ENCODE assay signal across 8 cellular contexts in genomic region chr15:90902996-90903732, GRCh38. TPM values are rescaled to one million over a fixed set of nuclear protein-coding genes. Genes with fewer than 3 reads are reported as not detected.
DNase-seq lines count a peak whose midpoint lies in the region; ATAC-seq and TF ChIP-seq lines count a peak whose summit lies in the region.

Gene MAN2A2 (plus strand): TSS chr15:90903302. CDS start chr15:90904208, 906 bp downstream.

- peaks cover 23% of the 10 kb centered on the region for H3K36me3 Mint-ChIP-seq in chondrocyte (ENCODE audit: low read depth)

- TF ChIP-seq CTCF in chondrocyte (IDR thresholded peaks at IDR 0.05): no peak

- no peaks in the 10 kb centered on the region for H3K27me3 Mint-ChIP-seq in chondrocyte (ENCODE audit: low read depth)

- H3K9me3 Mint-ChIP-seq in chondrocyte (ENCODE audit: low read depth): no peaks in the 10 kb centered on the region

- H3K27ac ChIP-seq in layer of hippocampus (ENCODE audit: low read depth, low read length): peak within 1 kb of the TSS; percentile 98

- peaks cover 20% of the 10 kb centered on the region for H3K4me1 Mint-ChIP-seq in chondrocyte (ENCODE audit: low read depth)

- H3K4me3 Mint-ChIP-seq in chondrocyte (ENCODE audit: unreplicated experiment): peak within 1 kb of the TSS; percentile 79

- ATAC-seq in GM18511 (IDR thresholded peaks at IDR 0.05; ENCODE audit: unreplicated experiment): peak; percentile 64
- peak; percentile 36 for ATAC-seq in HG02840 (IDR thresholded peaks at IDR 0.05; ENCODE audit: low FRiP score, unreplicated experiment)

- H3K27me3 ChIP-seq in layer of hippocampus (ENCODE audit: control insufficient read depth, insufficient read depth, low read length): no peaks in the 10 kb centered on the region

- peak within 1 kb of the TSS; percentile 93 for H3K27ac Mint-ChIP-seq in chondrocyte (ENCODE audit: unreplicated experiment)

- DNase-seq in NCI-H146 treated with DMSO at 0.1 percent for 48 hours (lab: John Stamatoyannopoulos, UW; ENCODE audit: unreplicated experiment): peak; percentile 24
- peak; percentile 64 to 72 for DNase-seq in activated CD4-positive, alpha-beta T cell treated with anti-CD3 and anti-CD28 coated beads for 24 hours (ENCODE audit: low read depth in 2 of 2)
- no peak for DNase-seq in chondrocyte (ENCODE audit: low spot score)
- peak; percentile 54 to 77 (median 68) for DNase-seq in stimulated activated CD4-positive, alpha-beta T cell treated with anti-CD3 and anti-CD28 coated beads, Interleukin-1b, Interleukin-23, amount 100 ng/mL, for 24 hours (ENCODE audit: low read depth in 4 of 4, low spot score in 1 of 4)
- no peak for DNase-seq in NK-92 treated with Interleukin-12 subunit alpha and Interleukin-12 subunit beta, amount 100 ng/mL, for 24 hours (lab: John Stamatoyannopoulos, UW)

RNA-seq across cellular contexts. Expression of gene MAN2A2, which starts in this region (rescaled TPM):
- total RNA-seq in chondrocyte: 49.4 to 57.0 TPM (median 51.4 TPM) in 3 replicates

Comparison
In these comparisons a context has a peak if more than half of its experiments do, and no peak if none do; other contexts are left out.
1. DNase-seq: peak in NCI-H146 treated with DMSO at 0.1 percent for 48 hours (single experiment), activated CD4-positive, alpha-beta T cell treated with anti-CD3 and anti-CD28 coated beads for 24 hours (2 of 2) and stimulated activated CD4-positive, alpha-beta T cell treated with anti-CD3 and anti-CD28 coated beads, Interleukin-1b, Interleukin-23, amount 100 ng/mL, for 24 hours (4 of 4); none in chondrocyte (single experiment) and NK-92 treated with Interleukin-12 subunit alpha and Interleukin-12 subunit beta, amount 100 ng/mL, for 24 hours (single experiment).